ENCODE assay signal across 17 cellular contexts in genomic region chr3:128323206-128324081, GRCh38.
A peak's percentile ranks its signal among the peaks of the same experiment; 100 is the strongest.
DNase-seq lines count a peak whose midpoint lies in the region; TF ChIP-seq lines count a peak whose summit lies in the region.
"Had no signal": no experiment of that assay in that cellular context is flagged by ENCODE, and none has a peak within 500 bp of the region (broad histone marks: within the 10 kb centered on the region; RNA-seq: fewer than 3 reads in every experiment).

No MANE protein-coding gene starts in this region.

- no peaks in the 10 kb centered on the region for H4K20me1 ChIP-seq in hepatocyte (ENCODE audit: insufficient read depth, poor library complexity, severe bottlenecking)

- H3K36me3 ChIP-seq in hepatocyte (replicated peaks; ENCODE audit: insufficient read depth, low read depth) (no peaks in the 10 kb centered on the region), stomach (peaks cover 0 to 17% (median 12%) of the 10 kb centered on the region in 4 donors)

- H3K27me3 Mint-ChIP-seq in activated CD4-positive, alpha-beta memory T cell treated with anti-CD3 and anti-CD28 coated beads, Interleukin-2, amount 10 ng/mL, durations not matched to agents 7 days and 5 days: no peaks in the 10 kb centered on the region
- no peaks in the 10 kb centered on the region for H3K27me3 Mint-ChIP-seq in activated CD4-positive, alpha-beta memory T cell treated with anti-CD3 and anti-CD28 coated beads for 36 hours
- H3K27me3 Mint-ChIP-seq: CD4-positive, alpha-beta T cell; dendritic cell treated with granulocyte-macrophage colony-stimulating factor and Interleukin-4, amounts not matched to agents 40 ng/mL and 50 ng/mL, for 4 days; naive B cell had no signal

- peaks cover 16% of the 10 kb centered on the region for H3K4me1 Mint-ChIP-seq in activated CD4-positive, alpha-beta memory T cell treated with anti-CD3 and anti-CD28 coated beads, Interleukin-2, amount 10 ng/mL, durations not matched to agents 7 days and 5 days
- H3K4me1 Mint-ChIP-seq in activated CD4-positive, alpha-beta memory T cell treated with anti-CD3 and anti-CD28 coated beads for 36 hours (ENCODE audit: low read depth): peaks cover 17% of the 10 kb centered on the region

- TF ChIP-seq CTCF in hepatocyte (IDR thresholded peaks at IDR 0.05; ENCODE audit: poor library complexity) (no peak), stomach (IDR thresholded peaks at IDR 0.05) (no peak)

- H3K27ac Mint-ChIP-seq in activated CD4-positive, alpha-beta memory T cell treated with anti-CD3 and anti-CD28 coated beads, Interleukin-2, amount 10 ng/mL, durations not matched to agents 7 days and 5 days: no peak overlapping the region
- no peak overlapping the region for H3K27ac Mint-ChIP-seq in activated CD4-positive, alpha-beta memory T cell treated with anti-CD3 and anti-CD28 coated beads for 36 hours
- H3K27ac Mint-ChIP-seq: activated T-helper 2 cell treated with anti-CD3 and anti-CD28 coated beads, Interferon-gamma antibody, Interleukin-2, Interleukin-4, amounts not matched to agents 10 μg/mL and 5 μg/mL and 100 μg/mL, durations not matched to agents 14 hours and 24 hours and 36 hours; CD4-positive, alpha-beta T cell; dendritic cell treated with granulocyte-macrophage colony-stimulating factor and Interleukin-4, amounts not matched to agents 40 ng/mL and 50 ng/mL, for 4 days had no signal

- H3K4me3 Mint-ChIP-seq in activated CD4-positive, alpha-beta memory T cell treated with anti-CD3 and anti-CD28 coated beads, Interleukin-2, amount 10 ng/mL, durations not matched to agents 7 days and 5 days: no peak overlapping the region
- no peak overlapping the region for H3K4me3 Mint-ChIP-seq in activated CD4-positive, alpha-beta memory T cell treated with anti-CD3 and anti-CD28 coated beads for 36 hours
- H3K4me3 Mint-ChIP-seq: CD4-positive, alpha-beta T cell; dendritic cell treated with granulocyte-macrophage colony-stimulating factor and Interleukin-4, amounts not matched to agents 40 ng/mL and 50 ng/mL, for 4 days; naive B cell had no signal

- TF ChIP-seq EP300 in stomach (IDR thresholded peaks at IDR 0.05): no peak

- DNase-seq in activated CD4-positive, alpha-beta memory T cell treated with anti-CD3 and anti-CD28 coated beads, Interleukin-2, amount 10 ng/mL, durations not matched to agents 7 days and 5 days: peak; percentile 10
- DNase-seq in activated CD4-positive, alpha-beta memory T cell treated with anti-CD3 and anti-CD28 coated beads for 36 hours: no peak
- DNase-seq in NCI-H2196 treated with DMSO at 0.1 percent for 48 hours (lab: John Stamatoyannopoulos, UW; ENCODE audit: unreplicated experiment) (peak; percentile 74), hepatocyte (ENCODE audit: low spot score) (no peak), stomach (peak; percentile 69), hepatic stellate cell (ENCODE audit: low spot score) (no peak), midbrain (lab: John Stamatoyannopoulos, UW) (no peak)
- DNase-seq in stimulated activated CD4-positive, alpha-beta T cell treated with anti-CD3 and anti-CD28 coated beads, Interleukin-2, amount 100 ng/mL, for 48 hours: no peak
- DNase-seq: activated CD4-positive, alpha-beta T cell treated with anti-CD3 and anti-CD28 coated beads, Interleukin-2, amount 50 U/mL, for 1 hour; CD4-positive, alpha-beta T cell; esophagus squamous epithelium; kidney glomerular epithelial cell; naive B cell; SIG-M5; T1000 had no signal

- TF ChIP-seq POLR2A in stomach (IDR thresholded peaks at IDR 0.05): no peak

- no peaks in the 10 kb centered on the region for H3K79me2 ChIP-seq in hepatocyte

- H3K9me2 ChIP-seq in hepatocyte (replicated peaks; ENCODE audit: insufficient read depth): no peaks in the 10 kb centered on the region

- peaks cover 16% of the 10 kb centered on the region for H3K4me1 ChIP-seq in hepatocyte (ENCODE audit: insufficient read depth)
- H3K4me1 ChIP-seq in stomach: peaks cover 0 to 25% (median 13%) of the 10 kb centered on the region in 4 donors
- H3K4me1 ChIP-seq: esophagus squamous epithelium had no signal

- H2AFZ ChIP-seq in hepatocyte: no peak overlapping the region

- intact Hi-C loops in activated CD4-positive, alpha-beta memory T cell treated with anti-CD3 and anti-CD28 coated beads for 36 hours (cut with micrococcal nuclease): loop anchor here (5.0 kb wide), 1 partner anchor 226 kb away; no protein-coding TSS in a partner anchor
- intact Hi-C loops in stomach (cut with DNase I; ENCODE audit: low total_unique reads): no loop called here

- CTCF ChIA-PET in activated CD4-positive, alpha-beta memory T cell treated with anti-CD3 and anti-CD28 coated beads, Interleukin-2, amount 10 ng/mL, durations not matched to agents 7 days and 5 days (lab: Charles Lee): interaction anchor here (0.7 to 3.2 kb wide), 5 partner anchors 15 to 229 kb away, joined by 3 to 19 read pairs (median 3); no protein-coding TSS in a partner anchor
- CTCF ChIA-PET in activated CD4-positive, alpha-beta memory T cell treated with anti-CD3 and anti-CD28 coated beads for 36 hours (lab: Charles Lee): interaction anchor here (1.5 to 2.7 kb wide), 2 partner anchors 15 to 227 kb away, joined by 6 to 25 read pairs; no protein-coding TSS in a partner anchor

- POLR2A ChIA-PET in activated CD4-positive, alpha-beta memory T cell treated with anti-CD3 and anti-CD28 coated beads, Interleukin-2, amount 10 ng/mL, durations not matched to agents 7 days and 5 days (lab: Charles Lee): no interaction called here
- POLR2A ChIA-PET in activated CD4-positive, alpha-beta memory T cell treated with anti-CD3 and anti-CD28 coated beads for 36 hours (lab: Charles Lee): no interaction called here

- H3K27me3 ChIP-seq in hepatocyte: no peaks in the 10 kb centered on the region
- H3K27me3 ChIP-seq in stomach: no peaks in the 10 kb centered on the region
- H3K27me3 ChIP-seq: esophagus squamous epithelium had no signal

- H3K9me3 ChIP-seq in hepatocyte (ENCODE audit: low read depth): no peaks in the 10 kb centered on the region
- H3K9me3 ChIP-seq in stomach: no peaks in the 10 kb centered on the region
- H3K9me3 ChIP-seq: esophagus squamous epithelium had no signal

- 74% methylated on average over 17 of the region's 17 CpGs for WGBS in hepatocyte (ENCODE audit: low lambda C conversion rate, missing lambda C conversion rate)
- 52 to 66% (median 60%) methylated on average over 16 to 17 of the region's 17 CpGs for WGBS in stomach, 5 donors

- H3K4me3 ChIP-seq in hepatocyte: no peak overlapping the region
- no peak overlapping the region for H3K4me3 ChIP-seq in stomach
- H3K4me3 ChIP-seq: esophagus squamous epithelium had no signal

- no peaks in the 10 kb centered on the region for H3K9me3 Mint-ChIP-seq in activated CD4-positive, alpha-beta memory T cell treated with anti-CD3 and anti-CD28 coated beads, Interleukin-2, amount 10 ng/mL, durations not matched to agents 7 days and 5 days
- H3K9me3 Mint-ChIP-seq in activated CD4-positive, alpha-beta memory T cell treated with anti-CD3 and anti-CD28 coated beads for 36 hours: no peaks in the 10 kb centered on the region
- H3K9me3 Mint-ChIP-seq: activated T-helper 2 cell treated with anti-CD3 and anti-CD28 coated beads, Interferon-gamma antibody, Interleukin-2, Interleukin-4, amounts not matched to agents 10 μg/mL and 5 μg/mL and 100 μg/mL, durations not matched to agents 14 hours and 24 hours and 36 hours; CD4-positive, alpha-beta T cell; dendritic cell treated with granulocyte-macrophage colony-stimulating factor and Interleukin-4, amounts not matched to agents 40 ng/mL and 50 ng/mL, for 4 days; naive B cell had no signal

- no peaks in the 10 kb centered on the region for H3K36me3 Mint-ChIP-seq in activated CD4-positive, alpha-beta memory T cell treated with anti-CD3 and anti-CD28 coated beads, Interleukin-2, amount 10 ng/mL, durations not matched to agents 7 days and 5 days (ENCODE audit: low read depth)
- no peaks in the 10 kb centered on the region for H3K36me3 Mint-ChIP-seq in activated CD4-positive, alpha-beta memory T cell treated with anti-CD3 and anti-CD28 coated beads for 36 hours

- no peak overlapping the region for H3K27ac ChIP-seq in hepatocyte
- H3K27ac ChIP-seq in stomach: no peak overlapping the region
- H3K27ac ChIP-seq: esophagus squamous epithelium had no signal

- H3K4me2 ChIP-seq in hepatocyte: peak overlapping the region; percentile 15

Comparison
In these comparisons a context has a peak if more than half of its experiments do, and no peak if none do; other contexts are left out.
1. DNase-seq: peak in activated CD4-positive, alpha-beta memory T cell treated with anti-CD3 and anti-CD28 coated beads, Interleukin-2, amount 10 ng/mL, durations not matched to agents 7 days and 5 days (single experiment), NCI-H2196 treated with DMSO at 0.1 percent for 48 hours (single experiment) and stomach (single experiment); none in activated CD4-positive, alpha-beta memory T cell treated with anti-CD3 and anti-CD28 coated beads for 36 hours (single experiment), hepatocyte (single experiment), hepatic stellate cell (single experiment), stimulated activated CD4-positive, alpha-beta T cell treated with anti-CD3 and anti-CD28 coated beads, Interleukin-2, amount 100 ng/mL, for 48 hours (0 of 2) and midbrain (single experiment).